In the genomic region with DNA sequence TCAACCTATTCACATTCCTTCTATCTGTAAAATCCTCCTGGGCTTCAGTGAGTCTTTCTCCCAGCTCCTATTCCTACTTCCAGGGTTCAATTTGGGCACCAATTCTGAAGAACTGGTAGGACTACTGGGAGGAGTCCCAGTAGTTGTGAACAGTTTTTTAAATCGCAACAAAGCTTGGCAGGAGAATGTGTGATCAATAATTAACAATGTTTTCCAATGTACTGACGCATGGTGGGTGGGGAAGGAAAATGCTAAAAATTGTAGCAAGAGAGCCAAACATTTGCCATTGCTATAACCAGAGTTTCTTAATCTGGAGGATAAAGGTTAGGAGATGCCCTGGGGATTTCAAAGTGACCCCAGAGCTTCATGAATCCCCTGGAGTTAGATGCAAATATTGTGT, we compare ENCODE assay signal across 28 cellular contexts.
"Had no signal": no experiment of that assay in that cellular context is flagged by ENCODE, and none has a peak within 500 bp of the region (broad histone marks: within the 10 kb centered on the region; RNA-seq: fewer than 3 reads in every experiment).

No MANE protein-coding gene starts in this region.

- H3K9me3 ChIP-seq: colonic mucosa, esophagus muscularis mucosa, gastroesophageal sphincter, heart left ventricle, lower lobe of right lung, ovary, right lobe of liver, stomach, thyroid gland, vagina had no signal

- FAIRE-seq: endothelial cell of umbilical vein, kidney had no signal

- H3K36me3 Mint-ChIP-seq: naive B cell; natural killer cell treated with Interleukin-12 subunit alpha and Interleukin-12 subunit beta and Interleukin-15 and Interleukin-18, amount 100 ng/mL, for 72 hours had no signal

- H3K27ac Mint-ChIP-seq: dendritic cell treated with granulocyte-macrophage colony-stimulating factor and Interleukin-4, amounts not matched to agents 40 ng/mL and 50 ng/mL, for 4 days; naive B cell; natural killer cell treated with Interleukin-12 subunit alpha and Interleukin-12 subunit beta and Interleukin-15 and Interleukin-18, amount 100 ng/mL, for 72 hours had no signal

- H3K27me3 ChIP-seq: colonic mucosa, esophagus muscularis mucosa, foreskin keratinocyte, gastroesophageal sphincter, heart left ventricle, hepatocyte, ovary, right lobe of liver, stomach, thyroid gland, vagina had no signal

- H3K9me3 Mint-ChIP-seq: dendritic cell treated with granulocyte-macrophage colony-stimulating factor and Interleukin-4, amounts not matched to agents 40 ng/mL and 50 ng/mL, for 4 days; natural killer cell treated with Interleukin-12 subunit alpha and Interleukin-12 subunit beta and Interleukin-15 and Interleukin-18, amount 100 ng/mL, for 72 hours had no signal

- DNase-seq: colonic mucosa; effector memory CD4-positive, alpha-beta T cell; foreskin keratinocyte; heart left ventricle; kidney; left cardiac atrium; left ventricle myocardium superior; lower lobe of right lung; naive B cell; occipital lobe; ovary; right lobe of liver; stimulated activated CD4-positive, alpha-beta T cell treated with anti-CD3 and anti-CD28 coated beads, Interleukin-12 subunit alpha, Interleukin-12 subunit beta, amount 100 ng/mL, for 4 hours; stimulated activated CD4-positive, alpha-beta T cell treated with anti-CD3 and anti-CD28 coated beads, Interleukin-1b, Interleukin-23, amount 100 ng/mL, for 48 hours; stimulated activated CD4-positive, alpha-beta T cell treated with anti-CD3 and anti-CD28 coated beads, Interleukin-4, amount 100 ng/mL, for 1 hour; stimulated activated CD8-positive, alpha-beta memory T cell treated with anti-CD3 and anti-CD28 coated beads, Interleukin-4, amount 100 ng/mL, for 48 hours; stimulated activated naive CD4-positive, alpha-beta T cell; stomach; thyroid gland; trophoblast cell had no signal

- H3K4me1 ChIP-seq: colonic mucosa, foreskin keratinocyte, gastroesophageal sphincter, lower lobe of right lung, right lobe of liver, stomach, thyroid gland had no signal

- H3K4me3 Mint-ChIP-seq: dendritic cell treated with granulocyte-macrophage colony-stimulating factor and Interleukin-4, amounts not matched to agents 40 ng/mL and 50 ng/mL, for 4 days; naive B cell; natural killer cell treated with Interleukin-12 subunit alpha and Interleukin-12 subunit beta and Interleukin-15 and Interleukin-18, amount 100 ng/mL, for 72 hours had no signal

- H3K27ac ChIP-seq: colonic mucosa, esophagus muscularis mucosa, foreskin keratinocyte, gastroesophageal sphincter, heart left ventricle, hepatocyte, lower lobe of right lung, ovary, right lobe of liver, stomach, thyroid gland had no signal

- ATAC-seq: foreskin keratinocyte, gastroesophageal sphincter, left cardiac atrium, left ventricle myocardium superior, lower lobe of right lung had no signal

- H3K4me1 Mint-ChIP-seq: naive B cell had no signal

- H3K36me3 ChIP-seq: colonic mucosa, esophagus muscularis mucosa, gastroesophageal sphincter, heart left ventricle, lower lobe of right lung, ovary, right lobe of liver, stomach, thyroid gland, vagina had no signal

- H3K27me3 Mint-ChIP-seq: dendritic cell treated with granulocyte-macrophage colony-stimulating factor and Interleukin-4, amounts not matched to agents 40 ng/mL and 50 ng/mL, for 4 days had no signal

- H3K4me3 ChIP-seq: colonic mucosa, esophagus muscularis mucosa, gastroesophageal sphincter, heart left ventricle, hepatocyte, lower lobe of right lung, ovary, right lobe of liver, smooth muscle cell, stomach, thyroid gland, vagina had no signal
